ENCODE assay signal across 1 cellular context in genomic region chr17:47605006-47605405, GRCh38.
TF ChIP-seq lines count a peak whose summit lies in the region.

No MANE protein-coding gene starts in this region.

TF ChIP-seq in SK-N-SH treated with all-trans-retinoic acid at 6 μM for 48 hours, 23 proteins besides CTCF, POLR2A, EP300 and RAD21 (continued from another document):
- TF ChIP-seq PATZ1 (CRISPR knock-in tag; IDR thresholded peaks at IDR 0.05; ENCODE audit: borderline replicate concordance) = no peak
